Comparison of ENCODE assay signal across 16 cellular contexts in genomic region chr2:20613342-20613916, GRCh38. TPM values are rescaled to one million over a fixed set of nuclear protein-coding genes. Genes with fewer than 3 reads are reported as not detected.
A peak's percentile ranks its signal among the peaks of the same experiment; 100 is the strongest.
DNase-seq lines count a peak whose midpoint lies in the region; ATAC-seq and TF ChIP-seq lines count a peak whose summit lies in the region.
"Had no signal": no experiment of that assay in that cellular context is flagged by ENCODE, and none has a peak within 500 bp of the region (broad histone marks: within the 10 kb centered on the region; RNA-seq: fewer than 3 reads in every experiment).

No MANE protein-coding gene starts in this region.

- no peaks in the 10 kb centered on the region for H3K9me2 ChIP-seq in MM.1S (replicated peaks; ENCODE audit: insufficient read depth, low read length)

- H3K36me3 Mint-ChIP-seq in chondrocyte (ENCODE audit: low read depth): peaks cover 3% of the 10 kb centered on the region
- H3K36me3 Mint-ChIP-seq in stimulated activated effector memory CD8-positive, alpha-beta T cell treated with anti-CD3 and anti-CD28 coated beads, Interleukin-12 subunit alpha, Interleukin-12 subunit beta, amount 100 ng/mL, for 72 hours: no peaks in the 10 kb centered on the region

- H3K27me3 ChIP-seq in MM.1S (replicated peaks; ENCODE audit: insufficient read depth, low read length) (no peaks in the 10 kb centered on the region), left lung (no peaks in the 10 kb centered on the region)
- no peaks in the 10 kb centered on the region for H3K27me3 ChIP-seq in effector memory CD4-positive, alpha-beta T cell (replicated peaks; ENCODE audit: control insufficient read depth, insufficient read depth, low read length, poor library complexity, severe bottlenecking)
- H3K27me3 ChIP-seq: pancreas had no signal

- H3K27ac Mint-ChIP-seq in chondrocyte (ENCODE audit: unreplicated experiment): no peak overlapping the region
- peak overlapping the region; percentile 69 for H3K27ac Mint-ChIP-seq in stimulated activated effector memory CD8-positive, alpha-beta T cell treated with anti-CD3 and anti-CD28 coated beads, Interleukin-12 subunit alpha, Interleukin-12 subunit beta, amount 100 ng/mL, for 72 hours

- H4K20me1 ChIP-seq in MM.1S (ENCODE audit: insufficient read depth, low read length): no peaks in the 10 kb centered on the region

- H3K27ac ChIP-seq in MM.1S (ENCODE audit: low read length) (peak overlapping the region; percentile 31; the same call in 1 of the 2 replicates), left lung (peak overlapping the region in 1 of 2 donors; percentile 81)
- H3K27ac ChIP-seq in effector memory CD4-positive, alpha-beta T cell (ENCODE audit: insufficient read depth, low read length, poor library complexity, severe bottlenecking): no peak overlapping the region
- H3K27ac ChIP-seq: GM23248 had no signal

- no peak overlapping the region for H3K4me3 Mint-ChIP-seq in chondrocyte (ENCODE audit: unreplicated experiment)
- H3K4me3 Mint-ChIP-seq in stimulated activated effector memory CD8-positive, alpha-beta T cell treated with anti-CD3 and anti-CD28 coated beads, Interleukin-12 subunit alpha, Interleukin-12 subunit beta, amount 100 ng/mL, for 72 hours: no peak overlapping the region

- DNase-seq in MM.1S (no peak), chondrocyte (ENCODE audit: low spot score) (peak; percentile 60), left lung (peak; percentile 30 to 72), T-helper 9 cell (no peak), DMS 273 (lab: John Stamatoyannopoulos, UW; ENCODE audit: unreplicated experiment) (no peak)
- no peak for DNase-seq in stimulated activated effector memory CD8-positive, alpha-beta T cell treated with anti-CD3 and anti-CD28 coated beads, Interleukin-12 subunit alpha, Interleukin-12 subunit beta, amount 100 ng/mL, for 72 hours (ENCODE audit: low spot score in 2 of 2)
- DNase-seq in effector memory CD4-positive, alpha-beta T cell: no peak
- DNase-seq: activated CD4-positive, alpha-beta T cell treated with anti-CD3 and anti-CD28 coated beads for 4 hours; activated gamma-delta T cell; AML-193; GM23248; mesendoderm; stimulated activated CD4-positive, alpha-beta T cell treated with anti-CD3 and anti-CD28 coated beads, Interleukin-2, amount 100 ng/mL, for 24 hours had no signal

- no peaks in the 10 kb centered on the region for H3K27me3 Mint-ChIP-seq in chondrocyte (ENCODE audit: low read depth)

- H3K4me1 ChIP-seq in MM.1S (ENCODE audit: low read length): peaks cover 15% of the 10 kb centered on the region
- H3K4me1 ChIP-seq in left lung: peaks cover 56 to 82% of the 10 kb centered on the region in 2 donors
- no peaks in the 10 kb centered on the region for H3K4me1 ChIP-seq in effector memory CD4-positive, alpha-beta T cell (ENCODE audit: control insufficient read depth, insufficient read depth, low read length, poor library complexity, severe bottlenecking)

- H3K9ac ChIP-seq in MM.1S (ENCODE audit: low read length): no peak overlapping the region
- H3K9ac ChIP-seq: GM23248 had no signal

- peaks cover 4% of the 10 kb centered on the region for H3K9me3 Mint-ChIP-seq in chondrocyte (ENCODE audit: low read depth)
- H3K9me3 Mint-ChIP-seq in stimulated activated effector memory CD8-positive, alpha-beta T cell treated with anti-CD3 and anti-CD28 coated beads, Interleukin-12 subunit alpha, Interleukin-12 subunit beta, amount 100 ng/mL, for 72 hours: peaks cover 4% of the 10 kb centered on the region

- H3K4me2 ChIP-seq in MM.1S (ENCODE audit: low read depth, low read length): no peak overlapping the region

- no peaks in the 10 kb centered on the region for H3K79me2 ChIP-seq in MM.1S (ENCODE audit: low read length)

- H3K36me3 ChIP-seq in MM.1S (replicated peaks; ENCODE audit: insufficient read depth, low read length) (no peaks in the 10 kb centered on the region), left lung (no peaks in the 10 kb centered on the region)
- H3K36me3 ChIP-seq in effector memory CD4-positive, alpha-beta T cell (ENCODE audit: control insufficient read depth, insufficient read depth, low read length): no peaks in the 10 kb centered on the region
- H3K36me3 ChIP-seq: pancreas had no signal

- intact Hi-C loops in left lung (cut with DNase I): no loop called here

- H3K4me1 Mint-ChIP-seq in chondrocyte (ENCODE audit: low read depth): peaks cover 41% of the 10 kb centered on the region
- peaks cover 6% of the 10 kb centered on the region for H3K4me1 Mint-ChIP-seq in stimulated activated effector memory CD8-positive, alpha-beta T cell treated with anti-CD3 and anti-CD28 coated beads, Interleukin-12 subunit alpha, Interleukin-12 subunit beta, amount 100 ng/mL, for 72 hours

- no peak for ATAC-seq in left lung
- no peak for ATAC-seq in stimulated activated effector memory CD8-positive, alpha-beta T cell treated with anti-CD3 and anti-CD28 coated beads, Interleukin-12 subunit alpha, Interleukin-12 subunit beta, amount 100 ng/mL, for 72 hours
- ATAC-seq in GM21619 (IDR thresholded peaks at IDR 0.05; ENCODE audit: unreplicated experiment): no peak

- no peak overlapping the region for H2AFZ ChIP-seq in MM.1S (ENCODE audit: low read length)
- H2AFZ ChIP-seq: GM23248 had no signal

- no peak for TF ChIP-seq CTCF in MM.1S (IDR thresholded peaks at IDR 0.05; ENCODE audit: low read length)
- no peak for TF ChIP-seq CTCF in chondrocyte (IDR thresholded peaks at IDR 0.05)
- no peak for TF ChIP-seq CTCF in left lung (IDR thresholded peaks at IDR 0.05)

- H3F3A ChIP-seq in MM.1S (ENCODE audit: insufficient read depth, low read length): peaks cover 10% of the 10 kb centered on the region; the same call in 1 of the 2 replicates

- H3K4me3 ChIP-seq in MM.1S (ENCODE audit: low read length) (no peak overlapping the region), left lung (no peak overlapping the region)
- no peak overlapping the region for H3K4me3 ChIP-seq in effector memory CD4-positive, alpha-beta T cell (ENCODE audit: insufficient read depth, low read depth, low read length, poor library complexity, severe bottlenecking)
- H3K4me3 ChIP-seq: GM12878, GM23248, pancreas had no signal

- H3K9me3 ChIP-seq in MM.1S (replicated peaks; ENCODE audit: insufficient read depth, low read length) (no peaks in the 10 kb centered on the region), left lung (no peaks in the 10 kb centered on the region)
- no peaks in the 10 kb centered on the region for H3K9me3 ChIP-seq in effector memory CD4-positive, alpha-beta T cell (ENCODE audit: control insufficient read depth, low read length)
- H3K9me3 ChIP-seq: pancreas had no signal

RNA-seq across cellular contexts. Expression of gene HS1BP3, which starts 37.5 kb away (rescaled TPM):
- total RNA-seq in chondrocyte (24.6 to 33.8 TPM (median 33.2 TPM) in 3 replicates), left lung (10 to 100 TPM; 36.1 to 39.7 TPM)

RNA-seq across cellular contexts. Expression of gene GDF7, which starts 53.5 kb away (rescaled TPM):
- total RNA-seq in chondrocyte (10.9 to 12.8 TPM (median 12.6 TPM) in 3 replicates), left lung (under 1 TPM; 0.15 to 0.37 TPM)
- total RNA-seq: GM23248 had no signal

Comparison
In these comparisons a context has a peak if more than half of its experiments do, and no peak if none do; other contexts are left out.
1. DNase-seq: peak in chondrocyte (single experiment) and left lung (2 of 2); none in MM.1S (single experiment), stimulated activated effector memory CD8-positive, alpha-beta T cell treated with anti-CD3 and anti-CD28 coated beads, Interleukin-12 subunit alpha, Interleukin-12 subunit beta, amount 100 ng/mL, for 72 hours (0 of 2), T-helper 9 cell (single experiment), DMS 273 (single experiment) and effector memory CD4-positive, alpha-beta T cell (0 of 3).